In the genomic region with DNA sequence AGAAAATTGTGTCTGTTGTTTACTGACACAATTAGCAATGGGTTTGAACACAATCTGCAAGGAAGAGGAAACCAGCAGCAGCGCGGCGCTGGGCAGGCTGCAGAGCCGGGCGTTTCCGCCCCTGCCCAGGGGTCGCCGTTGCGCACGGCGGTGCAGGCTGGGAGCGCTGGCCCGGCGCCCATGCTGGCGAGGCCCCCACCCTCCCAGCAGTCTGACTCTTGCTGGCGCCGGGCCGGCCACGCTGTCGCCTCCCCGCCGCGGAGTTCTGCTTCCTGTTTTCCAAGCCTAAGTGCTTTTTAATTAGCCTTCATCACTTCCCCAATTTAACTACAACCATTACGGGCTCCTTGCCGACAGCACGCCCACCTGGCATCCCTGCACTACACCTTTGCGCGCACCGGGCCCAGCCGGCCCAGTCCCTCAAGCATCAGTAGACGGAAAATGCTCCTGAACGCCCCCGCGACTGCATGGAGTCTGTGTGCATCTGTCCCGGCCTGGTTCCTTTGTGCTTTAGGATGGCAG, we compare ENCODE assay signal across 2 cellular contexts.
A peak's percentile ranks its signal among the peaks of the same experiment; 100 is the strongest.
TF ChIP-seq lines count a peak whose summit lies in the region.

No MANE protein-coding gene starts in this region.

TF ChIP-seq in IMR-90, 13 proteins besides CTCF, POLR2A, EP300 and RAD21 (continued from another document):
- TF ChIP-seq RCOR1 (IDR thresholded peaks at IDR 0.05; ENCODE audit: insufficient replicate concordance, low read length) (no peak), MXI1 (IDR thresholded peaks at IDR 0.05; ENCODE audit: borderline replicate concordance, low read depth, low read length) (no peak), MAZ (IDR thresholded peaks at IDR 0.05; ENCODE audit: borderline replicate concordance, low read depth, low read length) (no peak)
- TF ChIP-seq, protein P1, sequence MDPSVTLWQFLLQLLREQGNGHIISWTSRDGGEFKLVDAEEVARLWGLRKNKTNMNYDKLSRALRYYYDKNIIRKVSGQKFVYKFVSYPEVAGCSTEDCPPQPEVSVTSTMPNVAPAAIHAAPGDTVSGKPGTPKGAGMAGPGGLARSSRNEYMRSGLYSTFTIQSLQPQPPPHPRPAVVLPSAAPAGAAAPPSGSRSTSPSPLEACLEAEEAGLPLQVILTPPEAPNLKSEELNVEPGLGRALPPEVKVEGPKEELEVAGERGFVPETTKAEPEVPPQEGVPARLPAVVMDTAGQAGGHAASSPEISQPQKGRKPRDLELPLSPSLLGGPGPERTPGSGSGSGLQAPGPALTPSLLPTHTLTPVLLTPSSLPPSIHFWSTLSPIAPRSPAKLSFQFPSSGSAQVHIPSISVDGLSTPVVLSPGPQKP (IDR thresholded peaks at IDR 0.05; ENCODE audit: borderline replicate concordance, low read depth, low read length): no peak
TF ChIP-seq in IMR-90: peak in this region for 0.

TF ChIP-seq in PFSK-1, 5 proteins besides CTCF, POLR2A, EP300 and RAD21 (continued from another document):
- TF ChIP-seq, protein P2, sequence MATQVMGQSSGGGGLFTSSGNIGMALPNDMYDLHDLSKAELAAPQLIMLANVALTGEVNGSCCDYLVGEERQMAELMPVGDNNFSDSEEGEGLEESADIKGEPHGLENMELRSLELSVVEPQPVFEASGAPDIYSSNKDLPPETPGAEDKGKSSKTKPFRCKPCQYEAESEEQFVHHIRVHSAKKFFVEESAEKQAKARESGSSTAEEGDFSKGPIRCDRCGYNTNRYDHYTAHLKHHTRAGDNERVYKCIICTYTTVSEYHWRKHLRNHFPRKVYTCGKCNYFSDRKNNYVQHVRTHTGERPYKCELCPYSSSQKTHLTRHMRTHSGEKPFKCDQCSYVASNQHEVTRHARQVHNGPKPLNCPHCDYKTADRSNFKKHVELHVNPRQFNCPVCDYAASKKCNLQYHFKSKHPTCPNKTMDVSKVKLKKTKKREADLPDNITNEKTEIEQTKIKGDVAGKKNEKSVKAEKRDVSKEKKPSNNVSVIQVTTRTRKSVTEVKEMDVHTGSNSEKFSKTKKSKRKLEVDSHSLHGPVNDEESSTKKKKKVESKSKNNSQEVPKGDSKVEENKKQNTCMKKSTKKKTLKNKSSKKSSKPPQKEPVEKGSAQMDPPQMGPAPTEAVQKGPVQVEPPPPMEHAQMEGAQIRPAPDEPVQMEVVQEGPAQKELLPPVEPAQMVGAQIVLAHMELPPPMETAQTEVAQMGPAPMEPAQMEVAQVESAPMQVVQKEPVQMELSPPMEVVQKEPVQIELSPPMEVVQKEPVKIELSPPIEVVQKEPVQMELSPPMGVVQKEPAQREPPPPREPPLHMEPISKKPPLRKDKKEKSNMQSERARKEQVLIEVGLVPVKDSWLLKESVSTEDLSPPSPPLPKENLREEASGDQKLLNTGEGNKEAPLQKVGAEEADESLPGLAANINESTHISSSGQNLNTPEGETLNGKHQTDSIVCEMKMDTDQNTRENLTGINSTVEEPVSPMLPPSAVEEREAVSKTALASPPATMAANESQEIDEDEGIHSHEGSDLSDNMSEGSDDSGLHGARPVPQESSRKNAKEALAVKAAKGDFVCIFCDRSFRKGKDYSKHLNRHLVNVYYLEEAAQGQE (IDR thresholded peaks at IDR 0.05; ENCODE audit: insufficient read depth in 1 of 2, low read depth in 2 of 2, low read length in 2 of 2): no peak; a peak in 1 of 4 replicates
- TF ChIP-seq TAF1 (IDR thresholded peaks at IDR 0.05; ENCODE audit: borderline replicate concordance, insufficient read depth, low read length): no peak
- no peak for TF ChIP-seq SIN3A (IDR thresholded peaks at IDR 0.05; ENCODE audit: borderline replicate concordance, insufficient read depth, low read length)
- TF ChIP-seq POLR2AphosphoS5 (IDR thresholded peaks at IDR 0.05; ENCODE audit: low read depth, low read length): peak; percentile 52
TF ChIP-seq in PFSK-1: peak in this region for 2.
